Comparison of ENCODE assay signal across 19 cellular contexts in genomic region chr2:116810645-116811044, GRCh38.
DNase-seq lines count a peak whose midpoint lies in the region; ATAC-seq, FAIRE-seq and TF ChIP-seq lines count a peak whose summit lies in the region.
"Had no signal": no experiment of that assay in that cellular context is flagged by ENCODE, and none has a peak within 500 bp of the region (broad histone marks: within the 10 kb centered on the region; RNA-seq: fewer than 3 reads in every experiment).

No MANE protein-coding gene starts in this region.

- ATAC-seq in HepG2 = no peak
- ATAC-seq in right lobe of liver = no peak
- no peak for ATAC-seq in gastrocnemius medialis
- ATAC-seq: HCT116 had no signal

- DNase-seq in HepG2 (ENCODE audit: low spot score) (no peak), right lobe of liver (no peak), astrocyte of the spinal cord (ENCODE audit: low read depth, low spot score) (peak; percentile 18), kidney tubule cell (ENCODE audit: low spot score) (peak; percentile 28), gastrocnemius medialis (no peak), NOMO-1 (lab: John Stamatoyannopoulos, UW; ENCODE audit: unreplicated experiment in 2 of 2) (no peak), NCI-H82 treated with DMSO at 0.1 percent for 48 hours (lab: John Stamatoyannopoulos, UW; ENCODE audit: unreplicated experiment) (no peak), ACHN (no peak)
- DNase-seq: Caco-2; CD4-positive, alpha-beta T cell; DMS153; GOT3; NCI-H1105; NCI-H1694 treated with DMSO at 0.1 percent for 48 hours; Peyer's patch; Right ventricle myocardium superior had no signal

- WGBS in HepG2 (ENCODE audit: low lambda C conversion rate) = 12% methylated on average over 1 of the region's 1 CpG
- 17% methylated on average over 1 of the region's 1 CpG for WGBS in right lobe of liver (ENCODE audit: insufficient coverage, low coverage, low lambda C conversion rate, missing lambda C conversion rate)

- no peak for TF ChIP-seq RAD21 in HepG2 (CRISPR knock-in tag; IDR thresholded peaks at IDR 0.05)

- no peak overlapping the region for H3K9ac ChIP-seq in HepG2 (ENCODE audit: insufficient read depth, low read depth, low read length)

- BruUV-seq in HepG2 (replicated peaks; lab: Mats Ljungman, UMichigan) = no TSS peak

- H2AFZ ChIP-seq in HepG2 (ENCODE audit: low read length) = no peak overlapping the region

- H3K9me3 ChIP-seq in HepG2 (ENCODE audit: low read length) (peaks cover 81% of the 10 kb centered on the region), right lobe of liver (no peaks in the 10 kb centered on the region), gastrocnemius medialis (no peaks in the 10 kb centered on the region)
- H3K9me3 ChIP-seq: Caco-2 had no signal

- in situ Hi-C loops in HepG2 (cut with HindIII; ENCODE audit: extremely low pct_ligation_motif_present, low pct_unique_long_range_greater_than_20kb) = no loop called here
- in situ Hi-C loops in astrocyte of the spinal cord (cut with HindIII; ENCODE audit: low sequenced_read_pairs) = no loop called here
- in situ Hi-C loops in gastrocnemius medialis (cut with MboI; ENCODE audit: low sequenced_read_pairs in 4 of 4) = no loop called here
- in situ Hi-C loops in ACHN (cut with HindIII; ENCODE audit: low pct_ligation_motif_present, low pct_unique_long_range_greater_than_20kb, low sequenced_read_pairs) = no loop called here

- CTCF ChIA-PET in HepG2 (lab: Yijun Ruan, JAX; ENCODE audit: low intra/inter-chr PET ratio, low total read pairs) = no interaction called here

- no peak for TF ChIP-seq EP300 in HepG2 (IDR thresholded peaks at IDR 0.05; ENCODE audit: low read depth in 2 of 2, low read length in 2 of 2)
- no peak for TF ChIP-seq EP300 in HepG2 (CRISPR knock-in tag; IDR thresholded peaks at IDR 0.05; ENCODE audit: borderline replicate concordance)

- TF ChIP-seq CTCF in HepG2 (CRISPR knock-in tag; IDR thresholded peaks at IDR 0.05) (no peak), right lobe of liver (IDR thresholded peaks at IDR 0.05) (no peak), astrocyte of the spinal cord (IDR thresholded peaks at IDR 0.05; ENCODE audit: low read depth, low read length) (no peak), gastrocnemius medialis (IDR thresholded peaks at IDR 0.05 in 4 of 5, conservative IDR thresholded peaks at IDR 0.05 in 1 of 5) (no peak)

- no peak overlapping the region for H3K27ac ChIP-seq in HepG2 (ENCODE audit: extremely low read length, insufficient read depth, low read length)
- H3K27ac ChIP-seq in right lobe of liver = no peak overlapping the region
- no peak overlapping the region for H3K27ac ChIP-seq in gastrocnemius medialis
- H3K27ac ChIP-seq: Peyer's patch, SK-N-MC had no signal

- H3K36me3 ChIP-seq in HepG2 (replicated peaks in 1 of 2; ENCODE audit: control insufficient read depth in 1 of 2, insufficient read depth in 2 of 2, low read length in 2 of 2) (no peaks in the 10 kb centered on the region), right lobe of liver (no peaks in the 10 kb centered on the region), gastrocnemius medialis (no peaks in the 10 kb centered on the region)
- H3K36me3 ChIP-seq: Peyer's patch had no signal

- H3K27me3 ChIP-seq in HepG2 (ENCODE audit: control insufficient read depth in 1 of 2, insufficient read depth in 2 of 2, low read length in 2 of 2) = no peaks in the 10 kb centered on the region
- no peaks in the 10 kb centered on the region for H3K27me3 ChIP-seq in right lobe of liver
- no peaks in the 10 kb centered on the region for H3K27me3 ChIP-seq in gastrocnemius medialis
- H3K27me3 ChIP-seq: Peyer's patch had no signal

- H3K79me2 ChIP-seq in HepG2 (ENCODE audit: insufficient read depth, low read length) = no peaks in the 10 kb centered on the region

- no peaks in the 10 kb centered on the region for H3K4me1 ChIP-seq in HepG2 (ENCODE audit: insufficient read depth, low read length)
- H3K4me1 ChIP-seq in right lobe of liver = no peaks in the 10 kb centered on the region
- H3K4me1 ChIP-seq in gastrocnemius medialis = no peaks in the 10 kb centered on the region

- intact Hi-C loops in HepG2 (cut with micrococcal nuclease; ENCODE audit: unreplicated experiment) = no loop called here
- intact Hi-C loops in right lobe of liver (cut with DNase I) = no loop called here
- intact Hi-C loops in gastrocnemius medialis (cut with DNase I; ENCODE audit: low total_unique reads) = no loop called here

- no peak overlapping the region for H3K4me3 ChIP-seq in HepG2 (replicated peaks in 1 of 3; ENCODE audit: insufficient read depth in 1 of 3, low read depth in 2 of 3, low read length in 3 of 3)
- no peak overlapping the region for H3K4me3 ChIP-seq in right lobe of liver
- H3K4me3 ChIP-seq in astrocyte of the spinal cord (ENCODE audit: low read depth, low read length) = no peak overlapping the region
- H3K4me3 ChIP-seq in gastrocnemius medialis = no peak overlapping the region
- H3K4me3 ChIP-seq: Peyer's patch, SK-N-MC had no signal

- H4K20me1 ChIP-seq in HepG2 (ENCODE audit: insufficient read depth, low read length) = no peaks in the 10 kb centered on the region

- FAIRE-seq in HepG2 (lab: Jason Lieb, UNC) = no peak
- FAIRE-seq: GM12892 had no signal

- TF ChIP-seq POLR2A in HepG2 (IDR thresholded peaks at IDR 0.05; ENCODE audit: insufficient read depth in 1 of 2, low read depth in 2 of 2, low read length in 2 of 2) (no peak), right lobe of liver (IDR thresholded peaks at IDR 0.05) (no peak), gastrocnemius medialis (IDR thresholded peaks at IDR 0.05) (no peak)

- POLR2A ChIA-PET in HepG2 (lab: Yijun Ruan, JAX) = no interaction called here

- no peak overlapping the region for H3K4me2 ChIP-seq in HepG2 (ENCODE audit: low read depth, low read length)

TF ChIP-seq in HepG2, 621 proteins besides CTCF, POLR2A, EP300 and RAD21:
- TF ChIP-seq ZNF768 (CRISPR knock-in tag; IDR thresholded peaks at IDR 0.05) (no peak), CREB1 (IDR thresholded peaks at IDR 0.05) (peak; percentile 53; the same call in 1 of the 2 replicates), CREB1 (CRISPR knock-in tag; IDR thresholded peaks at IDR 0.05) (no peak)
TF ChIP-seq in HepG2: peak in this region for 1.

Comparison
In these comparisons a context has a peak if more than half of its experiments do, and no peak if none do; other contexts are left out.
1. DNase-seq: peak in astrocyte of the spinal cord (single experiment) and kidney tubule cell (single experiment); none in HepG2 (single experiment), right lobe of liver (0 of 3), gastrocnemius medialis (0 of 2), NOMO-1 (0 of 2), NCI-H82 treated with DMSO at 0.1 percent for 48 hours (single experiment) and ACHN (single experiment).